Comparison of ENCODE assay signal across 25 cellular contexts in genomic region chr19:18780631-18781030, GRCh38. TPM values are rescaled to one million over a fixed set of nuclear protein-coding genes. Genes with fewer than 3 reads are reported as not detected.
DNase-seq lines count a peak whose midpoint lies in the region; ATAC-seq, FAIRE-seq and TF ChIP-seq lines count a peak whose summit lies in the region.
"Had no signal": no experiment of that assay in that cellular context is flagged by ENCODE, and none has a peak within 500 bp of the region (broad histone marks: within the 10 kb centered on the region; RNA-seq: fewer than 3 reads in every experiment).

No MANE protein-coding gene starts in this region.

- ATAC-seq in HG03439 (IDR thresholded peaks at IDR 0.05; ENCODE audit: unreplicated experiment) (no peak), GM21786 (IDR thresholded peaks at IDR 0.05; ENCODE audit: unreplicated experiment) (no peak)
- ATAC-seq: body of pancreas, mucosa of descending colon, psoas muscle, upper lobe of right lung had no signal

- no peak overlapping the region for H2BK120ac ChIP-seq in H1 (replicated peaks; ENCODE audit: low read depth, low read length)

- H2AK5ac ChIP-seq in H1 (ENCODE audit: low read depth, low read length): no peak overlapping the region

- 79% methylated on average over 10 of the region's 10 CpGs; no CpG with 5 or more reads in 1 of the 2 experiments for WGBS in H1 (ENCODE audit: extremely low coverage in 1 of 2, insufficient coverage in 1 of 2, insufficient read length in 1 of 2, insufficient replicate concordance in 2 of 2, low coverage in 1 of 2, low lambda C conversion rate in 2 of 2, missing lambda C conversion rate in 1 of 2), 2 experiments

- H2BK20ac ChIP-seq in H1 (ENCODE audit: low read length): no peak overlapping the region

- H3K79me1 ChIP-seq in H1 (ENCODE audit: low read depth, low read length): no peaks in the 10 kb centered on the region

- H3K27me3 ChIP-seq in BE2C (peaks cover 29% of the 10 kb centered on the region), GM06990 (replicated peaks; ENCODE audit: control insufficient read depth, insufficient read depth, low read length) (no peaks in the 10 kb centered on the region; the same call in 1 of the 2 replicates), Loucy (ENCODE audit: insufficient read depth, low read length, poor library complexity, severe bottlenecking) (no peaks in the 10 kb centered on the region), H1 (replicated peaks in 1 of 4; ENCODE audit: control insufficient read depth in 3 of 4, extremely low read depth in 1 of 4, insufficient read depth in 3 of 4, low read length in 3 of 4) (peaks cover 25 to 92% (median 84%) of the 10 kb centered on the region in 4 experiments)
- H3K27me3 ChIP-seq: body of pancreas had no signal

- no peaks in the 10 kb centered on the region for H3F3A ChIP-seq in Loucy (ENCODE audit: low read depth)

- peak; percentile 20; the same call in 1 of the 2 replicates for TF ChIP-seq CTCF in BE2C (IDR thresholded peaks at IDR 0.05; ENCODE audit: low read depth, low read length)
- TF ChIP-seq CTCF in GM06990 (IDR thresholded peaks at IDR 0.05; ENCODE audit: insufficient read depth, low read length, poor library complexity, severe bottlenecking): peak; percentile 37
- peak; percentile 37 for TF ChIP-seq CTCF in Loucy (conservative IDR thresholded peaks at IDR 0.05; ENCODE audit: low read length)
- peak; percentile 58 to 60 (median 59) for TF ChIP-seq CTCF in H1 (IDR thresholded peaks at IDR 0.05; ENCODE audit: control extremely low read depth in 1 of 3, insufficient read depth in 1 of 3, low read depth in 1 of 3, low read length in 3 of 3)

- TF ChIP-seq RAD21 in H1 (IDR thresholded peaks at IDR 0.05 in 1 of 2, conservative IDR thresholded peaks at IDR 0.05 in 1 of 2; ENCODE audit: low read depth in 2 of 2, low read length in 2 of 2): peak; percentile 59 to 70; a peak in 3 of 4 replicates

- no peak overlapping the region for H3K9ac ChIP-seq in Loucy (ENCODE audit: low read depth, low read length, poor library complexity, severe bottlenecking)
- no peak overlapping the region for H3K9ac ChIP-seq in H1 (replicated peaks in 1 of 4; ENCODE audit: extremely low read depth in 1 of 4, low read depth in 3 of 4, low read length in 3 of 4)

- no peak overlapping the region for H3K23ac ChIP-seq in H1 (ENCODE audit: insufficient read length)

- no peak overlapping the region for H2AFZ ChIP-seq in Loucy (ENCODE audit: low read length)
- no peak overlapping the region for H2AFZ ChIP-seq in H1 (ENCODE audit: low read length)
- H2AFZ ChIP-seq: PC-9 had no signal

- H2BK5ac ChIP-seq in H1 (ENCODE audit: low read depth, low read length): no peak overlapping the region

- H4K20me1 ChIP-seq in Loucy (ENCODE audit: insufficient read depth, low read length, poor library complexity, severe bottlenecking) (no peaks in the 10 kb centered on the region), H1 (replicated peaks in 1 of 2; ENCODE audit: control insufficient read depth in 1 of 2, insufficient read depth in 2 of 2, low read length in 2 of 2) (peaks cover 11 to 29% of the 10 kb centered on the region in 2 experiments)

- no peak overlapping the region for H4K5ac ChIP-seq in H1 (ENCODE audit: insufficient read length, low read depth, low read length)

- peaks cover 11% of the 10 kb centered on the region for H3K4me1 ChIP-seq in BE2C
- H3K4me1 ChIP-seq in Loucy (ENCODE audit: insufficient read depth, low read length, poor library complexity, severe bottlenecking): no peaks in the 10 kb centered on the region
- peaks cover 3 to 7% (median 6%) of the 10 kb centered on the region in 4 experiments; a peak in 6 of 7 replicates for H3K4me1 ChIP-seq in H1 (replicated peaks in 1 of 4; ENCODE audit: control insufficient read depth in 3 of 4, insufficient read depth in 4 of 4, low read length in 3 of 4)
- H3K4me1 ChIP-seq: psoas muscle had no signal

- H3K23me2 ChIP-seq in H1 (ENCODE audit: low read depth, low read length): peaks cover 4% of the 10 kb centered on the region; the same call in 1 of the 2 replicates

- POLR2A ChIA-PET in H1 (lab: Charles Lee; ENCODE audit: partially characterized antibody): interaction anchor here (0.6 to 1.1 kb wide), 5 partner anchors 9 to 87 kb away, joined by 3 to 5 read pairs (median 3); partner anchors contain the start of gene UPF1

- CTCF ChIA-PET in H1 (lab: Charles Lee; ENCODE audit: partially characterized antibody): interaction anchor here (0.8 to 10.9 kb wide), 13 partner anchors 9 to 330 kb away, joined by 3 to 132 read pairs (median 3); no protein-coding TSS in a partner anchor

- DNase-seq in BE2C (no peak), GM06990 (ENCODE audit: extremely low read depth, insufficient read length) (no peak), H1 (ENCODE audit: low read depth in 1 of 2, low spot score in 2 of 2) (no peak), NK-92 (lab: John Stamatoyannopoulos, UW; ENCODE audit: unreplicated experiment) (no peak)
- no peak for DNase-seq in activated CD4-positive, alpha-beta T cell treated with anti-CD3 and anti-CD28 coated beads, Interleukin-2, amount 50 U/mL, for 4 hours
- DNase-seq: activated CD4-positive, alpha-beta T cell treated with anti-CD3 and anti-CD28 coated beads, Interleukin-2, amount 10 ng/mL, durations not matched to agents 7 days and 5 days; activated CD8-positive, alpha-beta memory T cell treated with anti-CD3 and anti-CD28 coated beads, Interleukin-2, amount 50 U/mL, for 48 hours; body of pancreas; cortex of kidney; immature natural killer cell; mucosa of descending colon; NCI-H1417; PC-9; psoas muscle; SIG-M5; upper lobe of right lung had no signal

- H3K79me2 ChIP-seq in Loucy (ENCODE audit: insufficient read depth, low read length) (no peaks in the 10 kb centered on the region), H1 (ENCODE audit: control insufficient read depth in 1 of 2, insufficient read depth in 2 of 2, low read length in 2 of 2) (no peaks in the 10 kb centered on the region)

- H3K18ac ChIP-seq in H1 (ENCODE audit: extremely low read depth, low read length): no peak overlapping the region

- FAIRE-seq in H1 (lab: Jason Lieb, UNC): no peak
- FAIRE-seq: GM19239 had no signal

- peak overlapping the region; percentile 79; the same call in 1 of the 2 replicates for H4K8ac ChIP-seq in H1 (ENCODE audit: extremely low read depth, insufficient read depth, low read length)

- TF ChIP-seq POLR2A in H1 (IDR thresholded peaks at IDR 0.05; ENCODE audit: control extremely low read depth in 1 of 2, low read depth in 2 of 2, low read length in 2 of 2): no peak

- TF ChIP-seq EP300 in H1 (IDR thresholded peaks at IDR 0.05; ENCODE audit: borderline replicate concordance in 1 of 2, low read depth in 2 of 2, low read length in 2 of 2): no peak

- H3K4me3 ChIP-seq in BE2C (ENCODE audit: low read depth, low read length): no peak overlapping the region
- no peak overlapping the region for H3K4me3 ChIP-seq in GM06990 (replicated peaks; ENCODE audit: low read depth, low read length)
- H3K4me3 ChIP-seq in Loucy (ENCODE audit: low read length, poor library complexity, severe bottlenecking): no peak overlapping the region
- H3K4me3 ChIP-seq in H1 (ENCODE audit: extremely low read depth in 1 of 4, insufficient read depth in 2 of 4, low read depth in 3 of 4, low read length in 4 of 4): no peak overlapping the region
- H3K4me3 ChIP-seq: body of pancreas, HAP-1, mucosa of descending colon, PC-9, psoas muscle, smooth muscle cell, upper lobe of right lung had no signal

- H2BK15ac ChIP-seq in H1 (ENCODE audit: low read length): no peak overlapping the region

- no peak overlapping the region for H3K27ac ChIP-seq in H1 (ENCODE audit: low read depth, low read length)
- H3K27ac ChIP-seq: body of pancreas, PC-9, psoas muscle, upper lobe of right lung had no signal

- no peaks in the 10 kb centered on the region for H3K9me2 ChIP-seq in Loucy (replicated peaks; ENCODE audit: low read depth, low read length)

- no peak overlapping the region for H4K91ac ChIP-seq in H1 (replicated peaks; ENCODE audit: insufficient read length, low read length)

- H3K4ac ChIP-seq in H1 (replicated peaks; ENCODE audit: insufficient read length, low read depth, low read length): no peak overlapping the region

- no peak overlapping the region for H2BK12ac ChIP-seq in H1 (ENCODE audit: low read depth, low read length)

- H3K9me3 ChIP-seq in BE2C: no peaks in the 10 kb centered on the region
- H3K9me3 ChIP-seq in Loucy (ENCODE audit: insufficient read depth, low read depth, low read length): no peaks in the 10 kb centered on the region
- no peaks in the 10 kb centered on the region for H3K9me3 ChIP-seq in H1 (ENCODE audit: insufficient read depth in 2 of 2, low read depth in 1 of 2, low read length in 1 of 2)
- H3K9me3 ChIP-seq: body of pancreas, HAP-1, mucosa of descending colon, psoas muscle, upper lobe of right lung had no signal

- H3K56ac ChIP-seq in H1 (replicated peaks; ENCODE audit: insufficient read length, low read depth, low read length): no peak overlapping the region

- H3K14ac ChIP-seq in H1 (ENCODE audit: insufficient read length): no peak overlapping the region

- no peaks in the 10 kb centered on the region for H3K36me3 ChIP-seq in BE2C
- H3K36me3 ChIP-seq in GM06990 (ENCODE audit: control insufficient read depth, insufficient read depth, low read length): no peaks in the 10 kb centered on the region
- H3K36me3 ChIP-seq in Loucy (ENCODE audit: insufficient read depth, low read length): no peaks in the 10 kb centered on the region
- no peaks in the 10 kb centered on the region for H3K36me3 ChIP-seq in H1 (ENCODE audit: control insufficient read depth in 2 of 4, insufficient read depth in 4 of 4, low read length in 3 of 4)
- H3K36me3 ChIP-seq: HAP-1, upper lobe of right lung had no signal

- H3K4me2 ChIP-seq in Loucy (ENCODE audit: low read depth, low read length, poor library complexity, severe bottlenecking) (no peak overlapping the region), H1 (ENCODE audit: insufficient read depth in 1 of 2, low read depth in 2 of 2, low read length in 2 of 2) (no peak overlapping the region)
- H3K4me2 ChIP-seq: PC-9, smooth muscle cell had no signal

RNA-seq across cellular contexts. Expression of gene COMP, which starts 10.5 kb away (rescaled TPM):
- 1.2 TPM for polyA plus RNA-seq in BE2C (2012; ENCODE audit: insufficient read depth, insufficient read length, low read depth)
- 0.17 and 0.25 TPM in 2 replicates for total RNA-seq in H1 (2021; fragmentation: NEBNext Ultra II Directional; extraction: Animal tissue kit (Norgen Biotek cat#: 25700))
- 0.17 and 0.35 TPM in 2 replicates for polyA plus RNA-seq in H1 (2011; rRNA removed)
- 0.37 TPM for polyA plus RNA-seq in H1 (2011; cell fraction: cytosol; rRNA removed)
- polyA plus RNA-seq in H1 (2011; cell fraction: nucleus; rRNA removed): 0.91 TPM
- 0.09 to 0.24 TPM (median 0.16 TPM) in 3 of 4 replicates, not detected in the other for polyA plus RNA-seq in H1 (2012, experiment 1 of 2)
- polyA plus RNA-seq in H1 (2012, experiment 2 of 2): 0.09 TPM
- polyA plus RNA-seq in H1 (2013, experiment 1 of 2): 0.16 TPM
- 0.15 TPM for polyA plus RNA-seq in H1 (2013, experiment 2 of 2)
- polyA minus RNA-seq in H1 (2011; rRNA and poly(A)+ RNA removed): 0.19 and 0.29 TPM in 2 replicates
- not detected for polyA minus RNA-seq in H1 (2011; cell fraction: cytosol; rRNA and poly(A)+ RNA removed)
- not detected for polyA minus RNA-seq in H1 (2011; cell fraction: nucleus; rRNA and poly(A)+ RNA removed)
- total RNA-seq: activated CD4-positive, alpha-beta T cell treated with anti-CD3 and anti-CD28 coated beads, Interleukin-2, amount 10 ng/mL, durations not matched to agents 7 days and 5 days; M059J; neural crest cell; PC-9; T-helper 1 cell treated with Interleukin-12 subunit alpha and Interleukin-12 subunit beta and Interleukin-4 antibody, amounts not matched to agents 30 ng/mL and 1 ng/mL, for 36 hours had no signal
- polyA plus RNA-seq: immature natural killer cell had no signal

RNA-seq across cellular contexts. Expression of gene UPF1, which starts 51.1 kb away (rescaled TPM):
- 103 TPM for polyA plus RNA-seq in BE2C (2012; ENCODE audit: insufficient read depth, insufficient read length, low read depth)
- total RNA-seq in H1 (2021; fragmentation: NEBNext Ultra II Directional; extraction: Animal tissue kit (Norgen Biotek cat#: 25700)): 62.0 and 64.6 TPM in 2 replicates
- polyA plus RNA-seq in H1 (2011; rRNA removed): 46.4 and 77.0 TPM in 2 replicates
- 21.2 TPM for polyA plus RNA-seq in H1 (2011; cell fraction: cytosol; rRNA removed)
- polyA plus RNA-seq in H1 (2011; cell fraction: nucleus; rRNA removed): 103 TPM
- 27.7 to 47.4 TPM (median 46.0 TPM) in 4 replicates for polyA plus RNA-seq in H1 (2012, experiment 1 of 2)
- 32.1 TPM for polyA plus RNA-seq in H1 (2012, experiment 2 of 2)
- polyA plus RNA-seq in H1 (2013, experiment 1 of 2): 28.2 TPM
- polyA plus RNA-seq in H1 (2013, experiment 2 of 2): 27.5 TPM
- 70.9 and 84.6 TPM in 2 replicates for polyA minus RNA-seq in H1 (2011; rRNA and poly(A)+ RNA removed)
- polyA minus RNA-seq in H1 (2011; cell fraction: cytosol; rRNA and poly(A)+ RNA removed): 56.1 TPM
- 58.3 TPM for polyA minus RNA-seq in H1 (2011; cell fraction: nucleus; rRNA and poly(A)+ RNA removed)
